Comparison of ENCODE assay signal across 7 cellular contexts in the genomic region with DNA sequence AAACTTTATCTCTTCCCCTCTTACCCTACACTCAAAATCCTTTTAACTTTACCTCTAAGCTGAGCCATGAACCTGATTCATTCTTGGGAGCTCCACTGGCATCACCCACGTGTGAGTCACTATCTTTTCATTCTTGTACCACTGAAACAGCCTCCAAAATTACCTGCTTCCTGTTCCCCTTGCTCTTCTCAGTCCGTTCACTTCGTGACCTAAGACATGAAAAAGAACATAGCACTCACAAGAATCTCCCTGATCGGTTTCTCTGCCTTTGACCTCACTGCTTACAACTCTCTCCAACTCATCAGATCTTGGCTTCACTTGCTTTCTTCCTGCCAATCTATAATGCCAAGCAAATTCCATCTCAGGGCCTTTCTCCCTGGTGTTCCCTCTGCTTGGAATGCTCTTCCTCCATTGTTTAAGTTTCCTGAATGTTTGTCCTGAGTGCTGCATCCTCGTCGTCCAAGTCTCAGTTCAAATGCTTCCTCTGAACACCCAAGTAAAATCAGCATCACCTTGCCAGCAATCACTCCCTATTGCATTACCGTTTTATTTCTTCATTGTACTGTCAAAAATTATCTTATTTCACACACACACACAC. TPM values are rescaled to one million over a fixed set of nuclear protein-coding genes. Genes with fewer than 3 reads are reported as not detected.
DNase-seq lines count a peak whose midpoint lies in the region; ATAC-seq lines count a peak whose summit lies in the region.

No MANE protein-coding gene starts in this region.

- peak; percentile 58 for ATAC-seq in GM19395 (IDR thresholded peaks at IDR 0.05; ENCODE audit: unreplicated experiment)
- peak; percentile 54 for ATAC-seq in HG03378 (IDR thresholded peaks at IDR 0.05; ENCODE audit: unreplicated experiment)
- ATAC-seq in activated naive CD4-positive, alpha-beta T cell treated with anti-CD3 and anti-CD28 coated beads, Interleukin-2, amount 50 U/mL, for 72 hours, result peak; percentile 97 to 98
- ATAC-seq in GM21447 (IDR thresholded peaks at IDR 0.05; ENCODE audit: unreplicated experiment), result no peak

- no peaks in the 10 kb centered on the region for H3K9me3 Mint-ChIP-seq in activated naive CD4-positive, alpha-beta T cell treated with anti-CD3 and anti-CD28 coated beads, Interleukin-2, amount 50 U/mL, for 72 hours

- DNase-seq in activated naive CD4-positive, alpha-beta T cell treated with anti-CD3 and anti-CD28 coated beads, Interleukin-2, amount 50 U/mL, for 72 hours (ENCODE audit: low spot score in 2 of 2), result peak in 1 of 2 donors; percentile 24
- DNase-seq in renal cortical epithelial cell (ENCODE audit: low read depth) (peak; percentile 77), DMS153 (lab: John Stamatoyannopoulos, UW) (no peak), OCI-M2 (lab: John Stamatoyannopoulos, UW; ENCODE audit: unreplicated experiment) (no peak)

- peak overlapping the region; percentile 13 to 84 for H3K27ac Mint-ChIP-seq in activated naive CD4-positive, alpha-beta T cell treated with anti-CD3 and anti-CD28 coated beads, Interleukin-2, amount 50 U/mL, for 72 hours

- no peaks in the 10 kb centered on the region for H3K36me3 Mint-ChIP-seq in activated naive CD4-positive, alpha-beta T cell treated with anti-CD3 and anti-CD28 coated beads, Interleukin-2, amount 50 U/mL, for 72 hours

RNA-seq across cellular contexts. Expression of gene GLIPR1, which starts 9.2 kb away (rescaled TPM):
- total RNA-seq in activated naive CD4-positive, alpha-beta T cell treated with anti-CD3 and anti-CD28 coated beads, Interleukin-2, amount 50 U/mL, for 72 hours, result 10 to 100 TPM in 1 of 2 donors, 1 to 10 TPM in 1; 3.5 to 10.3 TPM
- total RNA-seq in renal cortical epithelial cell, result 34.4 and 45.3 TPM in 2 replicates

RNA-seq across cellular contexts. Expression of gene KRR1, which starts 21.7 kb away (rescaled TPM):
- 100 to 1,000 TPM; 100 to 149 TPM for total RNA-seq in activated naive CD4-positive, alpha-beta T cell treated with anti-CD3 and anti-CD28 coated beads, Interleukin-2, amount 50 U/mL, for 72 hours
- 44.3 and 87.5 TPM in 2 replicates for total RNA-seq in renal cortical epithelial cell
